ENCODE assay signal across 10 cellular contexts in genomic region chr15:64845826-64846225, GRCh38. TPM values are rescaled to one million over a fixed set of nuclear protein-coding genes. Genes with fewer than 3 reads are reported as not detected.
DNase-seq lines count a peak whose midpoint lies in the region; ATAC-seq and TF ChIP-seq lines count a peak whose summit lies in the region.
"Had no signal": no experiment of that assay in that cellular context is flagged by ENCODE, and none has a peak within 500 bp of the region (broad histone marks: within the 10 kb centered on the region; RNA-seq: fewer than 3 reads in every experiment).

No MANE protein-coding gene starts in this region.

- intact Hi-C loops in heart right ventricle (cut with DNase I) (loop anchor here in 2 of 10 donors (10.0 kb wide), 2 partner anchors 59 to 139 kb away; partner anchors contain the start of gene SPG21 (in 1 of the 2)), Right ventricle myocardium inferior (cut with DNase I) (no loop called here), vagina (cut with DNase I) (no loop called here)

- H3K4me3 Mint-ChIP-seq in naive B cell: peak overlapping the region; percentile 70 to 99 (median 92)

- no peak for ATAC-seq in heart right ventricle
- ATAC-seq in Right ventricle myocardium inferior: no peak
- no peak for ATAC-seq in naive B cell (ENCODE audit: low read depth in 2 of 2)
- ATAC-seq in HG02973 (IDR thresholded peaks at IDR 0.05; ENCODE audit: unreplicated experiment): no peak

- H3K9me3 Mint-ChIP-seq in naive B cell: no peaks in the 10 kb centered on the region

- H3K36me3 ChIP-seq in heart right ventricle: peaks cover 0 to 48% (median 19%) of the 10 kb centered on the region in 9 donors
- peaks cover 0 to 18% of the 10 kb centered on the region in 2 donors for H3K36me3 ChIP-seq in vagina

- TF ChIP-seq CTCF in heart right ventricle (IDR thresholded peaks at IDR 0.05): no peak
- TF ChIP-seq CTCF in vagina (IDR thresholded peaks at IDR 0.05): no peak

- peaks cover 7 to 14% of the 10 kb centered on the region in 2 donors for H3K36me3 Mint-ChIP-seq in naive B cell

- DNase-seq in heart right ventricle (no peak), Right ventricle myocardium inferior (ENCODE audit: missing footprints) (no peak), caudate nucleus (lab: John Stamatoyannopoulos, UW) (no peak), naive B cell (no peak), vagina (ENCODE audit: extremely low spot score in 2 of 2) (no peak), inferior parietal cortex (ENCODE audit: extremely low spot score) (no peak), occipital lobe (lab: John Stamatoyannopoulos, UW) (no peak)
- DNase-seq: activated gamma-delta T cell treated with Interleukin-2 at 50 U/mL for 16 hours, MM.1S had no signal

- no peak for TF ChIP-seq POLR2A in vagina (IDR thresholded peaks at IDR 0.05)

- H3K27me3 Mint-ChIP-seq in naive B cell: no peaks in the 10 kb centered on the region

- peak overlapping the region in 7 of 10 donors; percentile 80 to 100 (median 96) for H3K4me3 ChIP-seq in heart right ventricle
- H3K4me3 ChIP-seq in vagina: peak overlapping the region in 1 of 2 donors; percentile 97

- peaks cover 58 to 75% (median 71%) of the 10 kb centered on the region in 3 donors for H3K4me1 Mint-ChIP-seq in naive B cell

- no peaks in the 10 kb centered on the region for H3K9me3 ChIP-seq in heart right ventricle
- no peaks in the 10 kb centered on the region for H3K9me3 ChIP-seq in vagina

- no peaks in the 10 kb centered on the region for H3K27me3 ChIP-seq in heart right ventricle
- no peaks in the 10 kb centered on the region for H3K27me3 ChIP-seq in vagina

- peak overlapping the region; percentile 52 to 99 (median 98) for H3K27ac ChIP-seq in heart right ventricle
- peak overlapping the region; percentile 27 for H3K27ac ChIP-seq in caudate nucleus (ENCODE audit: low read depth, low read length)
- H3K27ac ChIP-seq in vagina: peak overlapping the region; percentile 98

- H3K4me1 ChIP-seq in heart right ventricle: peaks cover 21 to 79% (median 49%) of the 10 kb centered on the region in 9 donors
- H3K4me1 ChIP-seq in vagina: peaks cover 69% of the 10 kb centered on the region

- 56 to 57% methylated on average over 3 of the region's 3 CpGs for WGBS in heart right ventricle, 2 donors

- H3K27ac Mint-ChIP-seq in naive B cell: peak overlapping the region in 4 of 6 donors; percentile 88 to 93 (median 88)

RNA-seq across cellular contexts. Expression of gene PLEKHO2, which starts 4.1 kb away (rescaled TPM):
- 10 to 100 TPM in 3 of 10 donors, 1 to 10 TPM in 7; 5.9 to 24.2 (median 9.7) TPM for total RNA-seq in heart right ventricle
- 10 to 100 TPM in 1 of 2 donors, 1 to 10 TPM in 1; 7.2 to 10.2 TPM for polyA plus RNA-seq in heart right ventricle
- total RNA-seq in Right ventricle myocardium inferior: 10.4 TPM
- polyA plus RNA-seq in naive B cell (ENCODE audit: low read depth in 6 of 6): 10 to 100 TPM in 5 of 6 donors, 1 to 10 TPM in 1; 9.7 to 20.7 (median 14.4) TPM
- 34.9 TPM for total RNA-seq in vagina
- 6.7 TPM for total RNA-seq in occipital lobe

RNA-seq across cellular contexts. Expression of gene PIF1, which starts 20.4 kb away (rescaled TPM):
- total RNA-seq in heart right ventricle: 1 to 10 TPM in 2 of 10 donors, under 1 TPM in 8; 0.22 to 2.9 (median 0.45) TPM
- polyA plus RNA-seq in heart right ventricle: 1 to 10 TPM in 1 of 2 donors, under 1 TPM in 1; 0.38 to 1.6 TPM
- total RNA-seq in Right ventricle myocardium inferior: 0.73 TPM
- under 1 TPM in 3 of 6 donors, not detected in 3; 0.24 to 0.62 (median 0.45) TPM for polyA plus RNA-seq in naive B cell (ENCODE audit: low read depth in 6 of 6)
- 6.6 TPM for total RNA-seq in vagina
- 0.47 TPM for total RNA-seq in occipital lobe

Comparison
In these comparisons a context has a peak if more than half of its experiments do, and no peak if none do; other contexts are left out.
1. H3K27ac ChIP-seq: peak in every context shown above with its lines; median percentile 98 in heart right ventricle; 98 in vagina; 27 in caudate nucleus.